ENCODE assay signal across 8 cellular contexts in genomic region chr22:46537221-46537945, GRCh38. TPM values are rescaled to one million over a fixed set of nuclear protein-coding genes. Genes with fewer than 3 reads are reported as not detected.
DNase-seq lines count a peak whose midpoint lies in the region; ATAC-seq and TF ChIP-seq lines count a peak whose summit lies in the region.

A gene with protein sequence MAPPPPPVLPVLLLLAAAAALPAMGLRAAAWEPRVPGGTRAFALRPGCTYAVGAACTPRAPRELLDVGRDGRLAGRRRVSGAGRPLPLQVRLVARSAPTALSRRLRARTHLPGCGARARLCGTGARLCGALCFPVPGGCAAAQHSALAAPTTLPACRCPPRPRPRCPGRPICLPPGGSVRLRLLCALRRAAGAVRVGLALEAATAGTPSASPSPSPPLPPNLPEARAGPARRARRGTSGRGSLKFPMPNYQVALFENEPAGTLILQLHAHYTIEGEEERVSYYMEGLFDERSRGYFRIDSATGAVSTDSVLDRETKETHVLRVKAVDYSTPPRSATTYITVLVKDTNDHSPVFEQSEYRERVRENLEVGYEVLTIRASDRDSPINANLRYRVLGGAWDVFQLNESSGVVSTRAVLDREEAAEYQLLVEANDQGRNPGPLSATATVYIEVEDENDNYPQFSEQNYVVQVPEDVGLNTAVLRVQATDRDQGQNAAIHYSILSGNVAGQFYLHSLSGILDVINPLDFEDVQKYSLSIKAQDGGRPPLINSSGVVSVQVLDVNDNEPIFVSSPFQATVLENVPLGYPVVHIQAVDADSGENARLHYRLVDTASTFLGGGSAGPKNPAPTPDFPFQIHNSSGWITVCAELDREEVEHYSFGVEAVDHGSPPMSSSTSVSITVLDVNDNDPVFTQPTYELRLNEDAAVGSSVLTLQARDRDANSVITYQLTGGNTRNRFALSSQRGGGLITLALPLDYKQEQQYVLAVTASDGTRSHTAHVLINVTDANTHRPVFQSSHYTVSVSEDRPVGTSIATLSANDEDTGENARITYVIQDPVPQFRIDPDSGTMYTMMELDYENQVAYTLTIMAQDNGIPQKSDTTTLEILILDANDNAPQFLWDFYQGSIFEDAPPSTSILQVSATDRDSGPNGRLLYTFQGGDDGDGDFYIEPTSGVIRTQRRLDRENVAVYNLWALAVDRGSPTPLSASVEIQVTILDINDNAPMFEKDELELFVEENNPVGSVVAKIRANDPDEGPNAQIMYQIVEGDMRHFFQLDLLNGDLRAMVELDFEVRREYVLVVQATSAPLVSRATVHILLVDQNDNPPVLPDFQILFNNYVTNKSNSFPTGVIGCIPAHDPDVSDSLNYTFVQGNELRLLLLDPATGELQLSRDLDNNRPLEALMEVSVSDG (N-terminal part only) (minus strand): TSS chr22:46537620. CDS start chr22:46537170, 450 bp downstream.

- POLR2A ChIA-PET in HEK293 (lab: Yijun Ruan, JAX) = interaction anchor here (0.6 to 1.3 kb wide), 2 partner anchors 10 to 524 kb away, joined by 3 to 4 read pairs; no protein-coding TSS in a partner anchor

- H3K27me3 Mint-ChIP-seq in activated T-cell treated with anti-CD3 and anti-CD28 coated beads, Interleukin-2, amount 50 U/mL, for 24 hours = peaks cover 68% of the 10 kb centered on the region

- CTCF ChIA-PET in HEK293 (lab: Yijun Ruan, JAX) = interaction anchor here (1.4 to 2.1 kb wide), 3 partner anchors 9 to 420 kb away, joined by 3 to 16 read pairs (median 6); no protein-coding TSS in a partner anchor

- no peak within 1 kb of the TSS for H3K27ac Mint-ChIP-seq in activated T-cell treated with anti-CD3 and anti-CD28 coated beads, Interleukin-2, amount 50 U/mL, for 24 hours

- H3K4me3 Mint-ChIP-seq in activated T-cell treated with anti-CD3 and anti-CD28 coated beads, Interleukin-2, amount 50 U/mL, for 24 hours = peak within 1 kb of the TSS; percentile 44

- H3K9me3 Mint-ChIP-seq in activated T-cell treated with anti-CD3 and anti-CD28 coated beads, Interleukin-2, amount 50 U/mL, for 24 hours = no peaks in the 10 kb centered on the region

- H3K4me3 ChIP-seq in HEK293 (ENCODE audit: low read depth, low read length) (peak within 1 kb of the TSS; percentile 45), cardiac muscle cell (peak within 1 kb of the TSS; percentile 90)

- H3K4me1 ChIP-seq in HEK293 (ENCODE audit: control insufficient read depth, insufficient read depth, low read length) (peaks cover 10% of the 10 kb centered on the region), cardiac muscle cell (ENCODE audit: low read depth) (peaks cover 18% of the 10 kb centered on the region)

- H3K9me3 ChIP-seq in HEK293 (ENCODE audit: control insufficient read depth, insufficient read depth, low read depth, low read length) (no peaks in the 10 kb centered on the region), cardiac muscle cell (ENCODE audit: low read depth) (no peaks in the 10 kb centered on the region)

- H3K27ac ChIP-seq in HEK293 (ENCODE audit: extremely low read depth, low read depth, low read length) = peak within 1 kb of the TSS; percentile 82; the same call in 1 of the 2 replicates
- H3K27ac ChIP-seq in cardiac muscle cell = no peak within 1 kb of the TSS

- TF ChIP-seq CTCF in HEK293 (tag by site-specific recombination; IDR thresholded peaks at IDR 0.05) (no peak), cardiac muscle cell (IDR thresholded peaks at IDR 0.05; ENCODE audit: low read depth, low read length) (no peak)

- peaks cover 10% of the 10 kb centered on the region for H3K4me1 Mint-ChIP-seq in activated T-cell treated with anti-CD3 and anti-CD28 coated beads, Interleukin-2, amount 50 U/mL, for 24 hours (ENCODE audit: low read depth)

- H3K36me3 ChIP-seq in HEK293 (ENCODE audit: control insufficient read depth in 2 of 2, insufficient read depth in 1 of 2, low read length in 2 of 2) = peaks cover 0 to 22% of the 10 kb centered on the region in 2 experiments; a peak in 1 of 3 replicates
- no peaks in the 10 kb centered on the region for H3K36me3 ChIP-seq in cardiac muscle cell

- peaks cover 7% of the 10 kb centered on the region for H3K27me3 ChIP-seq in cardiac muscle cell

- no peaks in the 10 kb centered on the region for H3K36me3 Mint-ChIP-seq in activated T-cell treated with anti-CD3 and anti-CD28 coated beads, Interleukin-2, amount 50 U/mL, for 24 hours (ENCODE audit: low read depth)

- ATAC-seq in HG02981 (IDR thresholded peaks at IDR 0.05; ENCODE audit: unreplicated experiment) = no peak

- peak; percentile 45 for DNase-seq in AG20443 (ENCODE audit: low spot score)
- peak; percentile 40 for DNase-seq in activated T-cell treated with anti-CD3 and anti-CD28 coated beads, Interleukin-2, amount 50 U/mL, for 24 hours
- peak; percentile 40 to 84 for DNase-seq in cardiac muscle cell (ENCODE audit: low read depth in 1 of 2, low spot score in 1 of 2)
- DNase-seq in renal cortical epithelial cell (ENCODE audit: low read depth) = no peak
- DNase-seq in NCI-H187 treated with DMSO at 0.1 percent for 48 hours (lab: John Stamatoyannopoulos, UW) = no peak
- DNase-seq in activated CD4-positive, CD25-positive, alpha-beta regulatory T cell treated with anti-CD3 and anti-CD28 coated beads, Interleukin-2, amount 50 U/mL, for 72 hours = no peak

TF ChIP-seq in HEK293, 187 proteins besides CTCF, POLR2A, EP300 and RAD21 (continues in another document):
- TF ChIP-seq ZNF335 (tag by site-specific recombination; conservative IDR thresholded peaks at IDR 0.05) (no peak), ZNF76 (tag by site-specific recombination; IDR thresholded peaks at IDR 0.05; ENCODE audit: borderline replicate concordance, low read depth) (peak; percentile 39; the same call in 1 of the 2 replicates), SCRT2 (tag by site-specific recombination; IDR thresholded peaks at IDR 0.05) (peak; percentile 47; the same call in 1 of the 2 replicates), GLIS1 (tag by site-specific recombination; IDR thresholded peaks at IDR 0.05) (peak; percentile 86), IKZF3 (tag by site-specific recombination; IDR thresholded peaks at IDR 0.05) (peak; percentile 25; the same call in 1 of the 2 replicates), ZNF692 (tag by site-specific recombination; IDR thresholded peaks at IDR 0.05) (peak; percentile 35; the same call in 1 of the 2 replicates), EGR2 (tag by site-specific recombination; IDR thresholded peaks at IDR 0.05; ENCODE audit: low read depth) (no peak)
- TF ChIP-seq, protein P1, sequence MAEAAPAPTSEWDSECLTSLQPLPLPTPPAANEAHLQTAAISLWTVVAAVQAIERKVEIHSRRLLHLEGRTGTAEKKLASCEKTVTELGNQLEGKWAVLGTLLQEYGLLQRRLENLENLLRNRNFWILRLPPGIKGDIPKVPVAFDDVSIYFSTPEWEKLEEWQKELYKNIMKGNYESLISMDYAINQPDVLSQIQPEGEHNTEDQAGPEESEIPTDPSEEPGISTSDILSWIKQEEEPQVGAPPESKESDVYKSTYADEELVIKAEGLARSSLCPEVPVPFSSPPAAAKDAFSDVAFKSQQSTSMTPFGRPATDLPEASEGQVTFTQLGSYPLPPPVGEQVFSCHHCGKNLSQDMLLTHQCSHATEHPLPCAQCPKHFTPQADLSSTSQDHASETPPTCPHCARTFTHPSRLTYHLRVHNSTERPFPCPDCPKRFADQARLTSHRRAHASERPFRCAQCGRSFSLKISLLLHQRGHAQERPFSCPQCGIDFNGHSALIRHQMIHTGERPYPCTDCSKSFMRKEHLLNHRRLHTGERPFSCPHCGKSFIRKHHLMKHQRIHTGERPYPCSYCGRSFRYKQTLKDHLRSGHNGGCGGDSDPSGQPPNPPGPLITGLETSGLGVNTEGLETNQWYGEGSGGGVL (tag by site-specific recombination; IDR thresholded peaks at IDR 0.05) = peak; percentile 38; the same call in 1 of the 2 replicates
- TF ChIP-seq, protein P2, sequence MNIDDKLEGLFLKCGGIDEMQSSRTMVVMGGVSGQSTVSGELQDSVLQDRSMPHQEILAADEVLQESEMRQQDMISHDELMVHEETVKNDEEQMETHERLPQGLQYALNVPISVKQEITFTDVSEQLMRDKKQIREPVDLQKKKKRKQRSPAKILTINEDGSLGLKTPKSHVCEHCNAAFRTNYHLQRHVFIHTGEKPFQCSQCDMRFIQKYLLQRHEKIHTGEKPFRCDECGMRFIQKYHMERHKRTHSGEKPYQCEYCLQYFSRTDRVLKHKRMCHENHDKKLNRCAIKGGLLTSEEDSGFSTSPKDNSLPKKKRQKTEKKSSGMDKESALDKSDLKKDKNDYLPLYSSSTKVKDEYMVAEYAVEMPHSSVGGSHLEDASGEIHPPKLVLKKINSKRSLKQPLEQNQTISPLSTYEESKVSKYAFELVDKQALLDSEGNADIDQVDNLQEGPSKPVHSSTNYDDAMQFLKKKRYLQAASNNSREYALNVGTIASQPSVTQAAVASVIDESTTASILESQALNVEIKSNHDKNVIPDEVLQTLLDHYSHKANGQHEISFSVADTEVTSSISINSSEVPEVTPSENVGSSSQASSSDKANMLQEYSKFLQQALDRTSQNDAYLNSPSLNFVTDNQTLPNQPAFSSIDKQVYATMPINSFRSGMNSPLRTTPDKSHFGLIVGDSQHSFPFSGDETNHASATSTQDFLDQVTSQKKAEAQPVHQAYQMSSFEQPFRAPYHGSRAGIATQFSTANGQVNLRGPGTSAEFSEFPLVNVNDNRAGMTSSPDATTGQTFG (tag by site-specific recombination; IDR thresholded peaks at IDR 0.05; ENCODE audit: borderline replicate concordance) = no peak
- TF ChIP-seq, protein P3, sequence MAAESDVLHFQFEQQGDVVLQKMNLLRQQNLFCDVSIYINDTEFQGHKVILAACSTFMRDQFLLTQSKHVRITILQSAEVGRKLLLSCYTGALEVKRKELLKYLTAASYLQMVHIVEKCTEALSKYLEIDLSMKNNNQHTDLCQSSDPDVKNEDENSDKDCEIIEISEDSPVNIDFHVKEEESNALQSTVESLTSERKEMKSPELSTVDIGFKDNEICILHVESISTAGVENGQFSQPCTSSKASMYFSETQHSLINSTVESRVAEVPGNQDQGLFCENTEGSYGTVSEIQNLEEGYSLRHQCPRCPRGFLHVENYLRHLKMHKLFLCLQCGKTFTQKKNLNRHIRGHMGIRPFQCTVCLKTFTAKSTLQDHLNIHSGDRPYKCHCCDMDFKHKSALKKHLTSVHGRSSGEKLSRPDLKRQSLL (tag by site-specific recombination; IDR thresholded peaks at IDR 0.05) = peak; percentile 100

RNA-seq across cellular contexts. Expression of the gene that starts here (rescaled TPM):
- total RNA-seq in cardiac muscle cell (26.0 and 37.4 TPM in 2 replicates), renal cortical epithelial cell (41.2 and 151 TPM in 2 replicates)
- polyA plus RNA-seq in cardiac muscle cell = 9.0 and 9.2 TPM in 2 replicates

Comparison
In these comparisons a context has a peak if more than half of its experiments do, and no peak if none do; other contexts are left out.
1. DNase-seq: peak in AG20443 (single experiment), activated T-cell treated with anti-CD3 and anti-CD28 coated beads, Interleukin-2, amount 50 U/mL, for 24 hours (single experiment) and cardiac muscle cell (2 of 2); none in renal cortical epithelial cell (single experiment), NCI-H187 treated with DMSO at 0.1 percent for 48 hours (single experiment) and activated CD4-positive, CD25-positive, alpha-beta regulatory T cell treated with anti-CD3 and anti-CD28 coated beads, Interleukin-2, amount 50 U/mL, for 72 hours (single experiment).